8 cellular contexts compared by ENCODE assay signal in the genomic region with DNA sequence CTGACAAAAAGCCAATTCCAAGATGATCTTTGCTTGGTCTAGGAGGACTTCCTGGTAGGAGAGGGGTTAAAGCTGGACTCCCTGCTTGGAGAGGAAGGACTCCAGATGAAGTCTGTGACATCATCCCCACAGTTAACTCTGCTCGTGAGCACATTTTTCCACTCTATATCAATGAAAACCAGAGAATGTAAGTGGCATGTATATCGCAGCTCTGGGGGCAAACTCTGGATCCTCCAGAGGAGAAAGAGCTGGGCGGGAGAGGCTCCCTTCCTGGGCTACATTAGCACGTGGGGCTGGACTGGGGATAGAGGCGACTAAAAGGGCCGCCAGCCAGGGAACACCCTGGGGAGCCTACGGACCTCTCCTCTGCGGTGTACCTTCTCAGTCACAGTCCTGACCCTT. TPM values are rescaled to one million over a fixed set of nuclear protein-coding genes. Genes with fewer than 3 reads are reported as not detected.
DNase-seq lines count a peak whose midpoint lies in the region; ATAC-seq and TF ChIP-seq lines count a peak whose summit lies in the region.

No MANE protein-coding gene starts in this region.

- H3K27ac ChIP-seq in heart right ventricle, result peak overlapping the region; percentile 65 to 97 (median 91)

- peaks cover 56 to 69% of the 10 kb centered on the region in 2 donors for H3K4me1 Mint-ChIP-seq in natural killer cell

- DNase-seq in heart right ventricle, result no peak
- DNase-seq in cardiac septum (ENCODE audit: low spot score), result no peak
- peak; percentile 32 for DNase-seq in amniotic stem cell (lab: John Stamatoyannopoulos, UW)
- no peak for DNase-seq in natural killer cell
- no peak for DNase-seq in GM19240 (ENCODE audit: insufficient read length, low spot score)
- no peak for DNase-seq in BE2C

- H3K27me3 ChIP-seq in heart right ventricle (no peaks in the 10 kb centered on the region), BE2C (no peaks in the 10 kb centered on the region)

- H3K4me3 Mint-ChIP-seq in natural killer cell, result peak overlapping the region; percentile 94

- no peaks in the 10 kb centered on the region for H3K27me3 Mint-ChIP-seq in natural killer cell (ENCODE audit: low read depth in 2 of 2)

- peak in 4 of 8 donors; percentile 14 to 25 (median 23) for ATAC-seq in heart right ventricle
- peak; percentile 23 for ATAC-seq in HG03196 (IDR thresholded peaks at IDR 0.05; ENCODE audit: unreplicated experiment)
- peak; percentile 27 to 43 (median 42) for ATAC-seq in natural killer cell
- ATAC-seq in GM18519 (IDR thresholded peaks at IDR 0.05; ENCODE audit: low FRiP score, unreplicated experiment), result no peak

- TF ChIP-seq CTCF in heart right ventricle (IDR thresholded peaks at IDR 0.05) (no peak), natural killer cell (IDR thresholded peaks at IDR 0.05) (no peak), BE2C (IDR thresholded peaks at IDR 0.05; ENCODE audit: low read depth, low read length) (no peak)

- H3K9me3 ChIP-seq in heart right ventricle, result no peaks in the 10 kb centered on the region
- H3K9me3 ChIP-seq in BE2C, result no peaks in the 10 kb centered on the region

- WGBS in heart right ventricle, 2 donors, result 28 to 47% methylated on average over 8 of the region's 8 CpGs

- H3K36me3 ChIP-seq in heart right ventricle (peaks cover 0 to 16% (median 0%) of the 10 kb centered on the region in 9 donors), BE2C (no peaks in the 10 kb centered on the region)

- peak overlapping the region; percentile 85 to 95 for H3K27ac Mint-ChIP-seq in natural killer cell

- no peaks in the 10 kb centered on the region for H3K9me3 Mint-ChIP-seq in natural killer cell

- intact Hi-C loops in heart right ventricle (cut with DNase I) (loop anchor here in 3 of 10 donors (5.0 to 10.0 kb wide), 2 partner anchors 86 to 88 kb away; no protein-coding TSS in a partner anchor), cardiac septum (cut with DNase I) (loop anchor here (2.0 kb wide), 1 partner anchor 14 kb away; no protein-coding TSS in a partner anchor), natural killer cell (cut with micrococcal nuclease) (no loop called here)

- H3K4me3 ChIP-seq in heart right ventricle (peak overlapping the region in 9 of 10 donors; percentile 17 to 50 (median 39)), BE2C (ENCODE audit: low read depth, low read length) (no peak overlapping the region)

- H3K4me1 ChIP-seq in heart right ventricle, result peaks cover 40 to 94% (median 76%) of the 10 kb centered on the region in 9 donors
- H3K4me1 ChIP-seq in BE2C, result peaks cover 11% of the 10 kb centered on the region

- H3K36me3 Mint-ChIP-seq in natural killer cell, result no peaks in the 10 kb centered on the region

RNA-seq across cellular contexts. Expression of a gene that starts 34.1 kb away (rescaled TPM):
- total RNA-seq in heart right ventricle (10 to 100 TPM in 7 of 10 donors, 1 to 10 TPM in 3; 3.5 to 37.5 (median 12.1) TPM), cardiac septum (15.0 TPM), natural killer cell (10 to 100 TPM; 19.2 to 26.4 (median 20.7) TPM)
- polyA plus RNA-seq in heart right ventricle, result 10 to 100 TPM in 1 of 2 donors, 1 to 10 TPM in 1; 8.3 to 14.3 TPM
- 1.3 TPM for polyA plus RNA-seq in BE2C (2012; ENCODE audit: insufficient read depth, insufficient read length, low read depth)

RNA-seq across cellular contexts. Expression of a gene that starts 47.2 kb away (rescaled TPM):
- total RNA-seq in heart right ventricle (10 to 100 TPM; 15.3 to 25.4 (median 17.6) TPM), cardiac septum (19.8 TPM), natural killer cell (10 to 100 TPM; 27.9 to 33.8 (median 28.5) TPM)
- polyA plus RNA-seq in heart right ventricle, result 10 to 100 TPM; 43.3 to 47.5 TPM
- 45.7 TPM for polyA plus RNA-seq in BE2C (2012; ENCODE audit: insufficient read depth, insufficient read length, low read depth)

RNA-seq across cellular contexts. Expression of a gene that starts 59.1 kb away (rescaled TPM):
- 10 to 100 TPM; 22.8 to 40.0 (median 25.9) TPM for total RNA-seq in heart right ventricle
- 10 to 100 TPM; 19.0 to 28.9 TPM for polyA plus RNA-seq in heart right ventricle
- 28.8 TPM for total RNA-seq in cardiac septum
- 10 to 100 TPM; 60.2 to 65.2 (median 63.2) TPM for total RNA-seq in natural killer cell
- polyA plus RNA-seq in BE2C (2012; ENCODE audit: insufficient read depth, insufficient read length, low read depth), result 130 TPM
